ENCODE assay signal across 11 cellular contexts in the genomic region with DNA sequence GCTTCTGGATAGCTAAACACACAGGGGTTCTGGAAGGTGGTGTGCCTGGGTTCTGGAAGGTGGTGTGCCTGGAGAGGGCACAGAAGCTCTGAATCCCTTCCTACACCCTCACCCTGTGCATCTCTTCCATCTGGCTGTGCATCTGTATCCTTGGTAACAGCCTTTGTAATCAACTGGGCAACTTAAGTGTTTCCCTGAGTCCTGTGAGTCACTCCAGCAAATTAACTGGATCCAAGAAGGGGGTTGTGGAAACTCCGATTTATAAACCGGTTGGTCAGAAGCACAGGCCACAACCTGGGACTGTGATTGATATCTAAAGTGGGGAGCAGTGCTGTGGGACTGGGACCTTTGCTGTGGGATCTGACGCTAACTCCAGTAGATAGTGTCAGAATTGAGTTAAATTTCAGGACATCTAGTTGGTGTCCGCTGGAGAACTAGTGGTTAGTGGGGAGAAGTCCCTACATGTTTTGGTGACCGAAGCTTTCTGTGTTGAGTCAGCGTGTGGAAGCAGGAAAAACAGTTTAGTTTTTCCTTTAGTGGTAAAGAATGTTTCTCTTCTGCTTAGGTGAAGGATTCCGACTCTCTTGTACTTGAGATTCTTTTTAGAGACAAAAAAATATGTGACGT.
DNase-seq lines count a peak whose midpoint lies in the region; ATAC-seq, FAIRE-seq and TF ChIP-seq lines count a peak whose summit lies in the region.
"Had no signal": no experiment of that assay in that cellular context is flagged by ENCODE, and none has a peak within 500 bp of the region (broad histone marks: within the 10 kb centered on the region; RNA-seq: fewer than 3 reads in every experiment).

No MANE protein-coding gene starts in this region.

- FAIRE-seq in GM19239 (lab: Jason Lieb, UNC) = no peak

- H3F3A ChIP-seq in PC-3 (ENCODE audit: low read length, unreplicated experiment) = no peaks in the 10 kb centered on the region

- POLR2A ChIA-PET in PC-3 (lab: Charles Lee; ENCODE audit: unreplicated experiment) = no interaction called here

- no peaks in the 10 kb centered on the region for H4K20me1 ChIP-seq in PC-3 (ENCODE audit: low read length)

- ATAC-seq in PC-3 = no peak
- ATAC-seq in HG02759 (IDR thresholded peaks at IDR 0.05; ENCODE audit: unreplicated experiment) = no peak
- ATAC-seq: activated CD8-positive, alpha-beta memory T cell treated with anti-CD3 and anti-CD28 coated beads, Interleukin-2, amount 10 ng/mL, durations not matched to agents 7 days and 5 days; naive thymus-derived CD4-positive, alpha-beta T cell had no signal

- no peaks in the 10 kb centered on the region for H3K9me3 ChIP-seq in PC-3 (ENCODE audit: low read length)
- H3K9me3 ChIP-seq in skeletal muscle satellite cell (replicated peaks; ENCODE audit: low read length) = no peaks in the 10 kb centered on the region

- BruUV-seq in PC-3 (replicated peaks; lab: Mats Ljungman, UMichigan) = no TSS peak

- H3K27ac ChIP-seq in PC-3 (ENCODE audit: low read length) = no peak overlapping the region
- H3K27ac ChIP-seq: KMS-11 had no signal

- DNase-seq in NCI-H2196 (lab: John Stamatoyannopoulos, UW; ENCODE audit: unreplicated experiment) (peak; percentile 10), NCI-H2196 treated with DMSO at 0.1 percent for 48 hours (lab: John Stamatoyannopoulos, UW; ENCODE audit: unreplicated experiment) (no peak), PC-3 (peak; percentile 10), fibroblast of mammary gland (ENCODE audit: low read depth) (peak; percentile 91), GM19239 (ENCODE audit: insufficient read length, low spot score) (no peak), ecto neural progenitor cell (ENCODE audit: low spot score) (no peak)
- DNase-seq: activated CD8-positive, alpha-beta memory T cell treated with anti-CD3 and anti-CD28 coated beads, Interleukin-2, amount 10 ng/mL, durations not matched to agents 7 days and 5 days; naive thymus-derived CD4-positive, alpha-beta T cell had no signal

- H3K4me3 ChIP-seq in PC-3 (ENCODE audit: low read length) (no peak overlapping the region), fibroblast of mammary gland (ENCODE audit: control insufficient read depth, low read depth, low read length) (no peak overlapping the region), skeletal muscle satellite cell (ENCODE audit: low read length) (no peak overlapping the region)

- no peaks in the 10 kb centered on the region for H3K79me2 ChIP-seq in PC-3 (ENCODE audit: low read length)

- H2AFZ ChIP-seq in PC-3 (ENCODE audit: low read length) = no peak overlapping the region

- CTCF ChIA-PET in PC-3 (lab: Charles Lee) = no interaction called here

- intact Hi-C loops in PC-3 (cut with micrococcal nuclease) = no loop called here

- H3K9ac ChIP-seq in PC-3 (ENCODE audit: low read length) (no peak overlapping the region), skeletal muscle satellite cell (ENCODE audit: low read depth, low read length) (peak overlapping the region; percentile 15)
- H3K9ac ChIP-seq: KMS-11 had no signal

- H3K4me2 ChIP-seq in PC-3 (ENCODE audit: low read length) (no peak overlapping the region), skeletal muscle satellite cell (ENCODE audit: low read length) (no peak overlapping the region)
- H3K4me2 ChIP-seq: KMS-11 had no signal

- H3K36me3 ChIP-seq in PC-3 (ENCODE audit: low read depth, low read length) (no peaks in the 10 kb centered on the region), skeletal muscle satellite cell (ENCODE audit: insufficient read depth, low read length) (no peaks in the 10 kb centered on the region)

- H3K4me1 ChIP-seq in PC-3 (ENCODE audit: insufficient read depth, low read length) (no peaks in the 10 kb centered on the region), skeletal muscle satellite cell (ENCODE audit: control insufficient read depth, insufficient read depth, low read length) (peaks cover 7% of the 10 kb centered on the region)

- H3K9me2 ChIP-seq in PC-3 (replicated peaks; ENCODE audit: low read length) = no peaks in the 10 kb centered on the region

- H3K27me3 ChIP-seq in PC-3 (ENCODE audit: low read length) (peaks cover 7% of the 10 kb centered on the region), skeletal muscle satellite cell (ENCODE audit: control insufficient read depth, insufficient read depth, low read length) (no peaks in the 10 kb centered on the region)

- TF ChIP-seq CTCF in PC-3 (conservative IDR thresholded peaks at IDR 0.05; ENCODE audit: low read depth, low read length) = no peak
- TF ChIP-seq CTCF in fibroblast of mammary gland (conservative IDR thresholded peaks at IDR 0.05; ENCODE audit: control insufficient read depth, insufficient read depth, low read depth, low read length) = no peak

Comparison
In these comparisons a context has a peak if more than half of its experiments do, and no peak if none do; other contexts are left out.
1. DNase-seq: peak in NCI-H2196 (single experiment), PC-3 (single experiment) and fibroblast of mammary gland (single experiment); none in NCI-H2196 treated with DMSO at 0.1 percent for 48 hours (single experiment), GM19239 (single experiment) and ecto neural progenitor cell (single experiment).